Comparison of ENCODE assay signal across 1 cellular context in genomic region chr12:47346251-47347019, GRCh38.
TF ChIP-seq lines count a peak whose summit lies in the region.

No MANE protein-coding gene starts in this region.

TF ChIP-seq in HepG2, 621 proteins besides CTCF, POLR2A, EP300 and RAD21 (continued from another document and continues in another):
- TF ChIP-seq ZNF512B (CRISPR knock-in tag; IDR thresholded peaks at IDR 0.05; ENCODE audit: borderline replicate concordance): no peak
- TF ChIP-seq ZNF142 (CRISPR knock-in tag; IDR thresholded peaks at IDR 0.05): no peak
- no peak for TF ChIP-seq ZNF451 (CRISPR knock-in tag; IDR thresholded peaks at IDR 0.05)
- no peak for TF ChIP-seq PRMT3 (CRISPR knock-in tag; IDR thresholded peaks at IDR 0.05; ENCODE audit: borderline replicate concordance, low read depth)
- no peak for TF ChIP-seq ZNF10 (CRISPR knock-in tag; IDR thresholded peaks at IDR 0.05; ENCODE audit: borderline replicate concordance, low read depth)
- no peak for TF ChIP-seq HNRNPK (IDR thresholded peaks at IDR 0.05; ENCODE audit: low read depth, low read length, poor library complexity, severe bottlenecking)
- TF ChIP-seq ZNF660 (CRISPR knock-in tag; IDR thresholded peaks at IDR 0.05; ENCODE audit: borderline replicate concordance, low read depth): no peak
- peak; percentile 92 for TF ChIP-seq ZNF331 (CRISPR knock-in tag; IDR thresholded peaks at IDR 0.05)
- no peak for TF ChIP-seq NR3C1 (CRISPR knock-in tag; IDR thresholded peaks at IDR 0.05)
- no peak for TF ChIP-seq TOPORS (CRISPR knock-in tag; IDR thresholded peaks at IDR 0.05)
- no peak for TF ChIP-seq ZFP36 (IDR thresholded peaks at IDR 0.05; ENCODE audit: borderline replicate concordance, low read depth, low read length, partially characterized antibody)
- TF ChIP-seq SPEN (CRISPR knock-in tag; IDR thresholded peaks at IDR 0.05; ENCODE audit: low read depth): no peak
- TF ChIP-seq ZNF407 (CRISPR knock-in tag; IDR thresholded peaks at IDR 0.05; ENCODE audit: not compliant biosample characterization): no peak
- no peak for TF ChIP-seq U2AF2 (IDR thresholded peaks at IDR 0.05; ENCODE audit: low read depth, low read length)
- TF ChIP-seq ZNF639 (CRISPR knock-in tag; conservative IDR thresholded peaks at IDR 0.05): no peak
- TF ChIP-seq ZNF460 (CRISPR knock-in tag; IDR thresholded peaks at IDR 0.05; ENCODE audit: borderline replicate concordance): no peak
- TF ChIP-seq BRD4 (CRISPR knock-in tag; IDR thresholded peaks at IDR 0.05): no peak
- no peak for TF ChIP-seq FOXM1 (CRISPR knock-in tag; IDR thresholded peaks at IDR 0.05)
- TF ChIP-seq ZNF816 (CRISPR knock-in tag; IDR thresholded peaks at IDR 0.05; ENCODE audit: borderline replicate concordance): no peak; the same call in 1 of the 2 replicates
- TF ChIP-seq PRPF4 (IDR thresholded peaks at IDR 0.05; ENCODE audit: low read depth, low read length, poor library complexity, severe bottlenecking): no peak
- TF ChIP-seq FOXK1 (CRISPR knock-in tag; IDR thresholded peaks at IDR 0.05; ENCODE audit: borderline replicate concordance, low read depth): peak; percentile 61; the same call in 1 of the 2 replicates
- no peak for TF ChIP-seq DDIT3 (CRISPR knock-in tag; IDR thresholded peaks at IDR 0.05)
- TF ChIP-seq ZNF136 (CRISPR knock-in tag; IDR thresholded peaks at IDR 0.05; ENCODE audit: low read depth): no peak
- TF ChIP-seq ZNF569 (CRISPR knock-in tag; IDR thresholded peaks at IDR 0.05; ENCODE audit: borderline replicate concordance): no peak
- TF ChIP-seq ZSCAN9 (CRISPR knock-in tag; IDR thresholded peaks at IDR 0.05; ENCODE audit: borderline replicate concordance): peak; percentile 67; the same call in 1 of the 2 replicates
- TF ChIP-seq TEF (CRISPR knock-in tag; IDR thresholded peaks at IDR 0.05): no peak
- TF ChIP-seq ELF4 (CRISPR knock-in tag; IDR thresholded peaks at IDR 0.05; ENCODE audit: borderline replicate concordance): no peak
- TF ChIP-seq NR2C2 (CRISPR knock-in tag; IDR thresholded peaks at IDR 0.05; ENCODE audit: borderline replicate concordance): peak; percentile 35; the same call in 1 of the 2 replicates
- peak; percentile 83 for TF ChIP-seq RXRB (CRISPR knock-in tag; IDR thresholded peaks at IDR 0.05; ENCODE audit: borderline replicate concordance)
- TF ChIP-seq MTA3 (CRISPR knock-in tag; IDR thresholded peaks at IDR 0.05): no peak
- TF ChIP-seq ZNF260 (CRISPR knock-in tag; IDR thresholded peaks at IDR 0.05; ENCODE audit: borderline replicate concordance, low read depth): no peak
- no peak for TF ChIP-seq GTF2F1 (IDR thresholded peaks at IDR 0.05; ENCODE audit: low read length)
- no peak for TF ChIP-seq ZSCAN25 (CRISPR knock-in tag; IDR thresholded peaks at IDR 0.05)
- TF ChIP-seq SNRNP70 (IDR thresholded peaks at IDR 0.05; ENCODE audit: low read depth, low read length): no peak
- no peak for TF ChIP-seq SNAPC2 (CRISPR knock-in tag; IDR thresholded peaks at IDR 0.05)
- TF ChIP-seq SNAI1 (CRISPR knock-in tag; IDR thresholded peaks at IDR 0.05; ENCODE audit: borderline replicate concordance): no peak
- TF ChIP-seq ZNF674 (CRISPR knock-in tag; IDR thresholded peaks at IDR 0.05; ENCODE audit: low read depth): no peak
- TF ChIP-seq EHMT2 (IDR thresholded peaks at IDR 0.05; ENCODE audit: borderline replicate concordance, low read depth, low read length): no peak; the same call in 1 of the 2 replicates
- 0 out of 2 replicates have a peak, but pooled peaks have one; percentile 11 for TF ChIP-seq ZNF121 (CRISPR knock-in tag; IDR thresholded peaks at IDR 0.05)
- TF ChIP-seq ZNF33B (CRISPR knock-in tag; IDR thresholded peaks at IDR 0.05): no peak
- TF ChIP-seq NFYB (CRISPR knock-in tag; IDR thresholded peaks at IDR 0.05): no peak
- no peak for TF ChIP-seq MAF1 (CRISPR knock-in tag; IDR thresholded peaks at IDR 0.05; ENCODE audit: borderline replicate concordance)
- TF ChIP-seq MEIS2 (CRISPR knock-in tag; IDR thresholded peaks at IDR 0.05): 0 out of 2 replicates have a peak, but pooled peaks have one; percentile 56
- no peak for TF ChIP-seq ONECUT2 (CRISPR knock-in tag; IDR thresholded peaks at IDR 0.05)
- no peak for TF ChIP-seq ZNF788 (CRISPR knock-in tag; IDR thresholded peaks at IDR 0.05; ENCODE audit: borderline replicate concordance)
- TF ChIP-seq ZSCAN30 (CRISPR knock-in tag; IDR thresholded peaks at IDR 0.05): no peak
- TF ChIP-seq SAFB2 (CRISPR knock-in tag; IDR thresholded peaks at IDR 0.05; ENCODE audit: borderline replicate concordance, low read depth): no peak
- no peak for TF ChIP-seq HOXA7 (CRISPR knock-in tag; IDR thresholded peaks at IDR 0.05)
